8 cellular contexts compared by ENCODE assay signal in genomic region chr11:124114942-124115781, GRCh38. TPM values are rescaled to one million over a fixed set of nuclear protein-coding genes. Genes with fewer than 3 reads are reported as not detected.
DNase-seq lines count a peak whose midpoint lies in the region; ATAC-seq and TF ChIP-seq lines count a peak whose summit lies in the region.

Gene VWA5A, plus strand, starts transcription at chr11:124115450. Its CDS starts 2,062 bp downstream, at chr11:124117512.

- intact Hi-C loops in CD4-positive, alpha-beta memory T cell (cut with micrococcal nuclease) = loop anchor here (10.0 kb wide), 1 partner anchor 370 kb away; the partner anchor contains the start of gene ZNF202
- intact Hi-C loops in OCI-LY7 (cut with micrococcal nuclease; ENCODE audit: unreplicated experiment) (no loop called here), esophagus squamous epithelium (cut with DNase I) (no loop called here)

- ATAC-seq in GM19351 (IDR thresholded peaks at IDR 0.05; ENCODE audit: unreplicated experiment) (peak; percentile 100), HG03469 (IDR thresholded peaks at IDR 0.05; ENCODE audit: unreplicated experiment) (peak; percentile 98)

- POLR2A ChIA-PET in CD4-positive, alpha-beta memory T cell (lab: Charles Lee; ENCODE audit: partially characterized antibody) = interaction anchor here (1.4 kb wide), 1 partner anchor 508 kb away, joined by 4 read pairs; the partner anchor contains the start of gene TBRG1
- POLR2A ChIA-PET in OCI-LY7 (lab: Charles Lee) = no interaction called here

- H3K27ac Mint-ChIP-seq in CD4-positive, alpha-beta memory T cell = peak within 1 kb of the TSS; percentile 43 to 91 (median 76)

- H3K4me3 Mint-ChIP-seq in CD4-positive, alpha-beta memory T cell = peak within 1 kb of the TSS; percentile 87 to 96 (median 90)

- peaks cover 7 to 33% (median 18%) of the 10 kb centered on the region in 4 donors for H3K4me1 Mint-ChIP-seq in CD4-positive, alpha-beta memory T cell

- H3K9me2 ChIP-seq in OCI-LY7 (ENCODE audit: insufficient read depth, low read length) = no peaks in the 10 kb centered on the region

- TF ChIP-seq CTCF in OCI-LY7 (conservative IDR thresholded peaks at IDR 0.05; ENCODE audit: low read length) (no peak), esophagus squamous epithelium (IDR thresholded peaks at IDR 0.05) (no peak)

- H3K4me1 ChIP-seq in CD4-positive, alpha-beta memory T cell (ENCODE audit: insufficient read depth, low read length) = peaks cover 12% of the 10 kb centered on the region
- peaks cover 3% of the 10 kb centered on the region for H3K4me1 ChIP-seq in OCI-LY7 (ENCODE audit: insufficient read depth, low read length, poor library complexity, severe bottlenecking)
- peaks cover 6 to 23% (median 9%) of the 10 kb centered on the region in 3 donors for H3K4me1 ChIP-seq in esophagus squamous epithelium

- H3K27me3 Mint-ChIP-seq in CD4-positive, alpha-beta memory T cell = peaks cover 3 to 8% of the 10 kb centered on the region in 2 donors

- peaks cover 18 to 24% of the 10 kb centered on the region in 2 donors for H3K36me3 Mint-ChIP-seq in CD4-positive, alpha-beta memory T cell

- no TSS peak for BruUV-seq in OCI-LY7 (replicated peaks; lab: Mats Ljungman, UMichigan)

- peak in 3 of 4 donors; percentile 40 to 82 (median 77) for TF ChIP-seq POLR2A in esophagus squamous epithelium (IDR thresholded peaks at IDR 0.05)

- peak within 1 kb of the TSS; percentile 68; the same call in 1 of the 2 replicates for H2AFZ ChIP-seq in OCI-LY7 (ENCODE audit: low read length)

- no peaks in the 10 kb centered on the region for H3K9me3 Mint-ChIP-seq in CD4-positive, alpha-beta memory T cell

- no peaks in the 10 kb centered on the region for H3K27me3 ChIP-seq in CD4-positive, alpha-beta memory T cell (ENCODE audit: insufficient read depth, low read length)
- no peaks in the 10 kb centered on the region for H3K27me3 ChIP-seq in esophagus squamous epithelium

- H3K4me3 ChIP-seq in CD4-positive, alpha-beta memory T cell (ENCODE audit: low read length in 2 of 2) = peak within 1 kb of the TSS; percentile 70 to 75
- H3K4me3 ChIP-seq in OCI-LY7 (ENCODE audit: low read depth, low read length, poor library complexity, severe bottlenecking) (peak within 1 kb of the TSS; percentile 57), esophagus squamous epithelium (peak within 1 kb of the TSS; percentile 49 to 71 (median 55))

- H3K36me3 ChIP-seq in CD4-positive, alpha-beta memory T cell (ENCODE audit: insufficient read depth, low read length) = no peaks in the 10 kb centered on the region
- H3K36me3 ChIP-seq in OCI-LY7 (ENCODE audit: insufficient read depth, low read length) (no peaks in the 10 kb centered on the region), esophagus squamous epithelium (peaks cover 0 to 28% (median 8%) of the 10 kb centered on the region in 3 donors)

- no peaks in the 10 kb centered on the region for H4K20me1 ChIP-seq in OCI-LY7 (ENCODE audit: insufficient read depth, low read length)

- no peaks in the 10 kb centered on the region for H3K79me2 ChIP-seq in OCI-LY7 (ENCODE audit: insufficient read depth, low read depth, low read length)

- peak within 1 kb of the TSS; percentile 2 for H3K27ac ChIP-seq in CD4-positive, alpha-beta memory T cell (ENCODE audit: low read depth, low read length)
- H3K27ac ChIP-seq in OCI-LY7 (ENCODE audit: low read depth, low read length, poor library complexity, severe bottlenecking) (no peak within 1 kb of the TSS), esophagus squamous epithelium (peak within 1 kb of the TSS; percentile 38 to 76 (median 57))

- 3 to 4% methylated on average over 15 to 16 of the region's 16 CpGs for WGBS in esophagus squamous epithelium, 2 donors

- peak; percentile 53 to 71 (median 62) for DNase-seq in CD4-positive, alpha-beta memory T cell
- DNase-seq in OCI-LY7 (ENCODE audit: low spot score) (peak; percentile 61), esophagus squamous epithelium (lab: John Stamatoyannopoulos, UW) (peak; percentile 32), myocyte (ENCODE audit: low read depth) (peak; percentile 91)
- DNase-seq in activated T-cell treated with anti-CD3 and anti-CD28 coated beads, Interleukin-2, amount 50 U/mL, for 48 hours = peak; percentile 80 to 83
- DNase-seq in stimulated activated CD8-positive, alpha-beta memory T cell treated with anti-CD3 and anti-CD28 coated beads, Interleukin-7, amount 100 ng/mL, for 4 hours (ENCODE audit: low read depth in 2 of 2) = peak; percentile 63 to 66

- no peaks in the 10 kb centered on the region for H3K9me3 ChIP-seq in CD4-positive, alpha-beta memory T cell (ENCODE audit: control insufficient read depth in 1 of 2, low read length in 2 of 2)
- no peaks in the 10 kb centered on the region for H3K9me3 ChIP-seq in OCI-LY7 (ENCODE audit: low read length)
- H3K9me3 ChIP-seq in esophagus squamous epithelium = no peaks in the 10 kb centered on the region

- CTCF ChIA-PET in CD4-positive, alpha-beta memory T cell (lab: Charles Lee; ENCODE audit: partially characterized antibody) = interaction anchor here (1.1 to 1.3 kb wide), 3 partner anchors 10 to 44 kb away, joined by 3 to 4 read pairs (median 3); no protein-coding TSS in a partner anchor
- CTCF ChIA-PET in OCI-LY7 (lab: Charles Lee; ENCODE audit: unreplicated experiment) = no interaction called here

- H3K4me2 ChIP-seq in OCI-LY7 (ENCODE audit: low read length) = peak within 1 kb of the TSS; percentile 65

RNA-seq across cellular contexts. Expression of gene VWA5A, which starts in this region (rescaled TPM):
- 1 to 10 TPM; 6.4 to 7.2 TPM for total RNA-seq in CD4-positive, alpha-beta memory T cell
- polyA plus RNA-seq in CD4-positive, alpha-beta memory T cell = 10 to 100 TPM in 1 of 2 donors, 1 to 10 TPM in 1; 8.3 to 12.3 TPM
- 0.38 and 0.44 TPM in 2 replicates for total RNA-seq in OCI-LY7 (2014; rRNA removed; shearing (Covaris generic))
- total RNA-seq in OCI-LY7 (2022) (1.8 and 2.1 TPM in 2 replicates), esophagus squamous epithelium (10 to 100 TPM in 2 of 4 donors, 1 to 10 TPM in 2; 2.7 to 19.8 (median 12.1) TPM), myocyte (12.3 and 44.1 TPM in 2 replicates)
- polyA plus RNA-seq in myocyte (2012) = 5.8 TPM

Comparison
In these comparisons a context has a peak if more than half of its experiments do, and no peak if none do; other contexts are left out.
1. DNase-seq: peak in every context shown above with its lines; median percentile 91 in myocyte; 82 in activated T-cell treated with anti-CD3 and anti-CD28 coated beads, Interleukin-2, amount 50 U/mL, for 48 hours; 64 in stimulated activated CD8-positive, alpha-beta memory T cell treated with anti-CD3 and anti-CD28 coated beads, Interleukin-7, amount 100 ng/mL, for 4 hours; 62 in CD4-positive, alpha-beta memory T cell; 61 in OCI-LY7; 32 in esophagus squamous epithelium.